2 cellular contexts compared by ENCODE assay signal in the genomic region with DNA sequence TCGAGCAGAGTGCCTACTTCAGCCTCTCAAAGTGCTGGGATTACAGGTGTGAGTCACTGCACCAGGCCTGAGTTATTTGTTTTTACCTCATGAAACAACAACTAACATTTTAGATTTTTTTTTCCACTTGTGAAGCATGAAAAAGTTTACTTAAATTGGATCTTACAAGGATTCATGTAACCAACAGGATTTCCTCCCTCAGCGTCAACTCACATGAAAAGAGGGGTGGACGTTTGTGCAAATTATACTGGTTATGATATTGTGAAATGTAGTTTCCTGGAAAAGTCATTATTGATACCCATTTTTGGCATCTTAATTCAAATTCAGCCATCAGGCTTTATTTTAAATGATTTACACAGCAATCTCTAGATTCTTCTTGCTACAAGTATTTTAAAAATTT.
TF ChIP-seq lines count a peak whose summit lies in the region.

No MANE protein-coding gene starts in this region.

TF ChIP-seq in liver, 16 proteins besides CTCF, POLR2A, EP300 and RAD21:
- TF ChIP-seq GABPA (IDR thresholded peaks at IDR 0.05 in 1 of 2, conservative IDR thresholded peaks at IDR 0.05 in 1 of 2) (no peak), YY1 (IDR thresholded peaks at IDR 0.05) (no peak), TAF1 (conservative IDR thresholded peaks at IDR 0.05) (no peak), SP1 (IDR thresholded peaks at IDR 0.05) (no peak)
- TF ChIP-seq, protein P1, sequence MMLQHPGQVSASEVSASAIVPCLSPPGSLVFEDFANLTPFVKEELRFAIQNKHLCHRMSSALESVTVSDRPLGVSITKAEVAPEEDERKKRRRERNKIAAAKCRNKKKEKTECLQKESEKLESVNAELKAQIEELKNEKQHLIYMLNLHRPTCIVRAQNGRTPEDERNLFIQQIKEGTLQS (IDR thresholded peaks at IDR 0.05): no peak
- TF ChIP-seq, protein P2, sequence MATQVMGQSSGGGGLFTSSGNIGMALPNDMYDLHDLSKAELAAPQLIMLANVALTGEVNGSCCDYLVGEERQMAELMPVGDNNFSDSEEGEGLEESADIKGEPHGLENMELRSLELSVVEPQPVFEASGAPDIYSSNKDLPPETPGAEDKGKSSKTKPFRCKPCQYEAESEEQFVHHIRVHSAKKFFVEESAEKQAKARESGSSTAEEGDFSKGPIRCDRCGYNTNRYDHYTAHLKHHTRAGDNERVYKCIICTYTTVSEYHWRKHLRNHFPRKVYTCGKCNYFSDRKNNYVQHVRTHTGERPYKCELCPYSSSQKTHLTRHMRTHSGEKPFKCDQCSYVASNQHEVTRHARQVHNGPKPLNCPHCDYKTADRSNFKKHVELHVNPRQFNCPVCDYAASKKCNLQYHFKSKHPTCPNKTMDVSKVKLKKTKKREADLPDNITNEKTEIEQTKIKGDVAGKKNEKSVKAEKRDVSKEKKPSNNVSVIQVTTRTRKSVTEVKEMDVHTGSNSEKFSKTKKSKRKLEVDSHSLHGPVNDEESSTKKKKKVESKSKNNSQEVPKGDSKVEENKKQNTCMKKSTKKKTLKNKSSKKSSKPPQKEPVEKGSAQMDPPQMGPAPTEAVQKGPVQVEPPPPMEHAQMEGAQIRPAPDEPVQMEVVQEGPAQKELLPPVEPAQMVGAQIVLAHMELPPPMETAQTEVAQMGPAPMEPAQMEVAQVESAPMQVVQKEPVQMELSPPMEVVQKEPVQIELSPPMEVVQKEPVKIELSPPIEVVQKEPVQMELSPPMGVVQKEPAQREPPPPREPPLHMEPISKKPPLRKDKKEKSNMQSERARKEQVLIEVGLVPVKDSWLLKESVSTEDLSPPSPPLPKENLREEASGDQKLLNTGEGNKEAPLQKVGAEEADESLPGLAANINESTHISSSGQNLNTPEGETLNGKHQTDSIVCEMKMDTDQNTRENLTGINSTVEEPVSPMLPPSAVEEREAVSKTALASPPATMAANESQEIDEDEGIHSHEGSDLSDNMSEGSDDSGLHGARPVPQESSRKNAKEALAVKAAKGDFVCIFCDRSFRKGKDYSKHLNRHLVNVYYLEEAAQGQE (IDR thresholded peaks at IDR 0.05): no peak
- TF ChIP-seq, protein P3, sequence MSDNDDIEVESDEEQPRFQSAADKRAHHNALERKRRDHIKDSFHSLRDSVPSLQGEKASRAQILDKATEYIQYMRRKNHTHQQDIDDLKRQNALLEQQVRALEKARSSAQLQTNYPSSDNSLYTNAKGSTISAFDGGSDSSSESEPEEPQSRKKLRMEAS (IDR thresholded peaks at IDR 0.05): no peak

TF ChIP-seq in HepG2, 621 proteins besides CTCF, POLR2A, EP300 and RAD21:
- TF ChIP-seq, protein P4, sequence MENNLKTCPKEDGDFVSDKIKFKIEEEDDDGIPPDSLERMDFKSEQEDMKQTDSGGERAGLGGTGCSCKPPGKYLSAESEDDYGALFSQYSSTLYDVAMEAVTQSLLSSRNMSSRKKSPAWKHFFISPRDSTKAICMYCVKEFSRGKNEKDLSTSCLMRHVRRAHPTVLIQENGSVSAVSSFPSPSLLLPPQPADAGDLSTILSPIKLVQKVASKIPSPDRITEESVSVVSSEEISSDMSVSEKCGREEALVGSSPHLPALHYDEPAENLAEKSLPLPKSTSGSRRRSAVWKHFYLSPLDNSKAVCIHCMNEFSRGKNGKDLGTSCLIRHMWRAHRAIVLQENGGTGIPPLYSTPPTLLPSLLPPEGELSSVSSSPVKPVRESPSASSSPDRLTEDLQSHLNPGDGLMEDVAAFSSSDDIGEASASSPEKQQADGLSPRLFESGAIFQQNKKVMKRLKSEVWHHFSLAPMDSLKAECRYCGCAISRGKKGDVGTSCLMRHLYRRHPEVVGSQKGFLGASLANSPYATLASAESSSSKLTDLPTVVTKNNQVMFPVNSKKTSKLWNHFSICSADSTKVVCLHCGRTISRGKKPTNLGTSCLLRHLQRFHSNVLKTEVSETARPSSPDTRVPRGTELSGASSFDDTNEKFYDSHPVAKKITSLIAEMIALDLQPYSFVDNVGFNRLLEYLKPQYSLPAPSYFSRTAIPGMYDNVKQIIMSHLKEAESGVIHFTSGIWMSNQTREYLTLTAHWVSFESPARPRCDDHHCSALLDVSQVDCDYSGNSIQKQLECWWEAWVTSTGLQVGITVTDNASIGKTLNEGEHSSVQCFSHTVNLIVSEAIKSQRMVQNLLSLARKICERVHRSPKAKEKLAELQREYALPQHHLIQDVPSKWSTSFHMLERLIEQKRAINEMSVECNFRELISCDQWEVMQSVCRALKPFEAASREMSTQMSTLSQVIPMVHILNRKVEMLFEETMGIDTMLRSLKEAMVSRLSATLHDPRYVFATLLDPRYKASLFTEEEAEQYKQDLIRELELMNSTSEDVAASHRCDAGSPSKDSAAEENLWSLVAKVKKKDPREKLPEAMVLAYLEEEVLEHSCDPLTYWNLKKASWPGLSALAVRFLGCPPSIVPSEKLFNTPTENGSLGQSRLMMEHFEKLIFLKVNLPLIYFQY (CRISPR knock-in tag; IDR thresholded peaks at IDR 0.05; ENCODE audit: borderline replicate concordance): no peak
- TF ChIP-seq SRY (CRISPR knock-in tag; IDR thresholded peaks at IDR 0.05): no peak
- no peak for TF ChIP-seq PITX1 (CRISPR knock-in tag; IDR thresholded peaks at IDR 0.05)
- TF ChIP-seq, protein P5, sequence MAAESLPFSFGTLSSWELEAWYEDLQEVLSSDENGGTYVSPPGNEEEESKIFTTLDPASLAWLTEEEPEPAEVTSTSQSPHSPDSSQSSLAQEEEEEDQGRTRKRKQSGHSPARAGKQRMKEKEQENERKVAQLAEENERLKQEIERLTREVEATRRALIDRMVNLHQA (CRISPR knock-in tag; IDR thresholded peaks at IDR 0.05): no peak
- no peak for TF ChIP-seq NFIC (IDR thresholded peaks at IDR 0.05; ENCODE audit: low read length)
- TF ChIP-seq ATRX (CRISPR knock-in tag; IDR thresholded peaks at IDR 0.05; ENCODE audit: borderline replicate concordance): no peak
- TF ChIP-seq, protein P6, sequence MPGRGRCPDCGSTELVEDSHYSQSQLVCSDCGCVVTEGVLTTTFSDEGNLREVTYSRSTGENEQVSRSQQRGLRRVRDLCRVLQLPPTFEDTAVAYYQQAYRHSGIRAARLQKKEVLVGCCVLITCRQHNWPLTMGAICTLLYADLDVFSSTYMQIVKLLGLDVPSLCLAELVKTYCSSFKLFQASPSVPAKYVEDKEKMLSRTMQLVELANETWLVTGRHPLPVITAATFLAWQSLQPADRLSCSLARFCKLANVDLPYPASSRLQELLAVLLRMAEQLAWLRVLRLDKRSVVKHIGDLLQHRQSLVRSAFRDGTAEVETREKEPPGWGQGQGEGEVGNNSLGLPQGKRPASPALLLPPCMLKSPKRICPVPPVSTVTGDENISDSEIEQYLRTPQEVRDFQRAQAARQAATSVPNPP (CRISPR knock-in tag; IDR thresholded peaks at IDR 0.05): no peak
- TF ChIP-seq ZKSCAN1 (IDR thresholded peaks at IDR 0.05; ENCODE audit: low read length): no peak
- TF ChIP-seq, protein P7, sequence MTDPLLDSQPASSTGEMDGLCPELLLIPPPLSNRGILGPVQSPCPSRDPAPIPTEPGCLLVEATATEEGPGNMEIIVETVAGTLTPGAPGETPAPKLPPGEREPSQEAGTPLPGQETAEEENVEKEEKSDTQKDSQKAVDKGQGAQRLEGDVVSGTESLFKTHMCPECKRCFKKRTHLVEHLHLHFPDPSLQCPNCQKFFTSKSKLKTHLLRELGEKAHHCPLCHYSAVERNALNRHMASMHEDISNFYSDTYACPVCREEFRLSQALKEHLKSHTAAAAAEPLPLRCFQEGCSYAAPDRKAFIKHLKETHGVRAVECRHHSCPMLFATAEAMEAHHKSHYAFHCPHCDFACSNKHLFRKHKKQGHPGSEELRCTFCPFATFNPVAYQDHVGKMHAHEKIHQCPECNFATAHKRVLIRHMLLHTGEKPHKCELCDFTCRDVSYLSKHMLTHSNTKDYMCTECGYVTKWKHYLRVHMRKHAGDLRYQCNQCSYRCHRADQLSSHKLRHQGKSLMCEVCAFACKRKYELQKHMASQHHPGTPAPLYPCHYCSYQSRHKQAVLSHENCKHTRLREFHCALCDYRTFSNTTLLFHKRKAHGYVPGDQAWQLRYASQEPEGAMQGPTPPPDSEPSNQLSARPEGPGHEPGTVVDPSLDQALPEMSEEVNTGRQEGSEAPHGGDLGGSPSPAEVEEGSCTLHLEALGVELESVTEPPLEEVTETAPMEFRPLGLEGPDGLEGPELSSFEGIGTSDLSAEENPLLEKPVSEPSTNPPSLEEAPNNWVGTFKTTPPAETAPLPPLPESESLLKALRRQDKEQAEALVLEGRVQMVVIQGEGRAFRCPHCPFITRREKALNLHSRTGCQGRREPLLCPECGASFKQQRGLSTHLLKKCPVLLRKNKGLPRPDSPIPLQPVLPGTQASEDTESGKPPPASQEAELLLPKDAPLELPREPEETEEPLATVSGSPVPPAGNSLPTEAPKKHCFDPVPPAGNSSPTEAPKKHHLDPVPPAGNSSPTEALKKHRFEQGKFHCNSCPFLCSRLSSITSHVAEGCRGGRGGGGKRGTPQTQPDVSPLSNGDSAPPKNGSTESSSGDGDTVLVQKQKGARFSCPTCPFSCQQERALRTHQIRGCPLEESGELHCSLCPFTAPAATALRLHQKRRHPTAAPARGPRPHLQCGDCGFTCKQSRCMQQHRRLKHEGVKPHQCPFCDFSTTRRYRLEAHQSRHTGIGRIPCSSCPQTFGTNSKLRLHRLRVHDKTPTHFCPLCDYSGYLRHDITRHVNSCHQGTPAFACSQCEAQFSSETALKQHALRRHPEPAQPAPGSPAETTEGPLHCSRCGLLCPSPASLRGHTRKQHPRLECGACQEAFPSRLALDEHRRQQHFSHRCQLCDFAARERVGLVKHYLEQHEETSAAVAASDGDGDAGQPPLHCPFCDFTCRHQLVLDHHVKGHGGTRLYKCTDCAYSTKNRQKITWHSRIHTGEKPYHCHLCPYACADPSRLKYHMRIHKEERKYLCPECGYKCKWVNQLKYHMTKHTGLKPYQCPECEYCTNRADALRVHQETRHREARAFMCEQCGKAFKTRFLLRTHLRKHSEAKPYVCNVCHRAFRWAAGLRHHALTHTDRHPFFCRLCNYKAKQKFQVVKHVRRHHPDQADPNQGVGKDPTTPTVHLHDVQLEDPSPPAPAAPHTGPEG (CRISPR knock-in tag; IDR thresholded peaks at IDR 0.05): no peak
- TF ChIP-seq ZNF343 (CRISPR knock-in tag; IDR thresholded peaks at IDR 0.05): no peak
